In the genomic region with DNA sequence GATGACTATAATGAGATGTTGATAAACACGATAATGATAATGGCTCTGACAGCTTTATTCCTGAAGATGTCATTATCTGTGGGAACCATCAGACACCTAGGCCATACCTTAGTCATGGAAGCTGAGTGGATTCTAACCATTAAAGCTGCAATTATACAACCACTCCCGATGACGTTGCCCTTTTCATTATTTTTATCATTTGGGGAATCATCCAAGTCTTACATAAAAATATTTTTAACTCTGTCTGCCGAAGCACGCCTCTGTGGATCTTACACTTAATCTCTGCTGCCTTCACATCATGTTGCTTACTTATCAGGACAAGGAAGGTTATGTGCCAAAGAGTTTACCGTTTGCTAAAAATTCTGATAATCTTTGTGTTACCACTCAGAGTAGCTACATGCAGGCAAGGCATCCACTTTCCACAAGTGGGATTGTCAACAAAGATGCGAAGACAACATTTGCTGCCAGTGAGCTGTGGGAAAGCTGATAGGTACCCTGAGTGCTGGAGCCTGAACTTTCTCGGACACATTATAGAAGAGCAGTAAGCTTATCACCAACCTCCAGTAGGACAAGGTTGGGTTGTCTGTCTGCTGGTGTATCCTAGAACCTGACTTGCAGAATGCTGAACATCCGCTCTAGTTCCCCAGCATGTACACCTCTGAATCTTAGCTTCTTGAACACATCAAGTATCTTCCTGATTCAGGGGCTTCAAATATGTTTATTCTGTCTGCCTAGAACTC, we compare ENCODE assay signal across 17 cellular contexts.
"Had no signal": no experiment of that assay in that cellular context is flagged by ENCODE, and none has a peak within 500 bp of the region (broad histone marks: within the 10 kb centered on the region; RNA-seq: fewer than 3 reads in every experiment).

No MANE protein-coding gene starts in this region.

- H3K27me3 ChIP-seq: neutrophil, right atrium auricular region, thyroid gland had no signal

- H3K27me3 Mint-ChIP-seq: activated CD4-positive, alpha-beta memory T cell treated with anti-CD3 and anti-CD28 coated beads, Interleukin-2, amount 10 ng/mL, durations not matched to agents 7 days and 5 days; activated CD4-positive, alpha-beta T cell treated with anti-CD3 and anti-CD28 coated beads for 36 hours had no signal

- H3K9me3 ChIP-seq: neutrophil, right atrium auricular region, thyroid gland had no signal

- DNase-seq: activated CD4-positive, alpha-beta memory T cell treated with anti-CD3 and anti-CD28 coated beads, Interleukin-2, amount 10 ng/mL, durations not matched to agents 7 days and 5 days; activated CD4-positive, alpha-beta T cell treated with anti-CD3 and anti-CD28 coated beads for 36 hours; activated CD8-positive, alpha-beta memory T cell treated with anti-CD3 and anti-CD28 coated beads, Interleukin-2, amount 50 U/mL, for 4 hours; activated naive CD4-positive, alpha-beta T cell; effector CD4-positive, alpha-beta T cell; foreskin melanocyte; head of caudate nucleus; left colon; midbrain; naive B cell; posterior cingulate gyrus; small intestine; thyroid gland had no signal

- H3K4me3 ChIP-seq: cardiac muscle cell, lung, right atrium auricular region, thyroid gland had no signal

- H3K36me3 ChIP-seq: cardiac muscle cell, neutrophil, right atrium auricular region, thyroid gland had no signal

- H3K4me1 Mint-ChIP-seq: activated CD4-positive, alpha-beta memory T cell treated with anti-CD3 and anti-CD28 coated beads, Interleukin-2, amount 10 ng/mL, durations not matched to agents 7 days and 5 days; activated CD4-positive, alpha-beta T cell treated with anti-CD3 and anti-CD28 coated beads for 36 hours; naive B cell had no signal

- H3K9me3 Mint-ChIP-seq: activated CD4-positive, alpha-beta memory T cell treated with anti-CD3 and anti-CD28 coated beads, Interleukin-2, amount 10 ng/mL, durations not matched to agents 7 days and 5 days had no signal

- H3K27ac ChIP-seq: cardiac muscle cell, neutrophil, right atrium auricular region, thyroid gland had no signal

- H3K36me3 Mint-ChIP-seq: naive B cell had no signal

- H3K4me3 Mint-ChIP-seq: activated CD4-positive, alpha-beta memory T cell treated with anti-CD3 and anti-CD28 coated beads, Interleukin-2, amount 10 ng/mL, durations not matched to agents 7 days and 5 days; activated CD4-positive, alpha-beta T cell treated with anti-CD3 and anti-CD28 coated beads for 36 hours; naive B cell had no signal

- ATAC-seq: activated CD4-positive, alpha-beta T cell treated with anti-CD3 and anti-CD28 coated beads for 36 hours; left colon had no signal

- H3K27ac Mint-ChIP-seq: activated CD4-positive, alpha-beta memory T cell treated with anti-CD3 and anti-CD28 coated beads, Interleukin-2, amount 10 ng/mL, durations not matched to agents 7 days and 5 days; activated CD4-positive, alpha-beta T cell treated with anti-CD3 and anti-CD28 coated beads for 36 hours; naive B cell had no signal

- H3K4me1 ChIP-seq: right atrium auricular region, thyroid gland had no signal
